ENCODE assay signal across 8 cellular contexts in genomic region chr2:67840460-67841068, GRCh38.
A peak's percentile ranks its signal among the peaks of the same experiment; 100 is the strongest.
DNase-seq lines count a peak whose midpoint lies in the region; ATAC-seq, FAIRE-seq and TF ChIP-seq lines count a peak whose summit lies in the region.

No MANE protein-coding gene starts in this region.

- no peaks in the 10 kb centered on the region for H3K4me1 Mint-ChIP-seq in activated naive CD8-positive, alpha-beta T cell treated with anti-CD3 and anti-CD28 coated beads for 36 hours

- ATAC-seq in HG02885 (IDR thresholded peaks at IDR 0.05; ENCODE audit: poor library complexity, unreplicated experiment) (peak; percentile 93), HG02840 (IDR thresholded peaks at IDR 0.05; ENCODE audit: low FRiP score, unreplicated experiment) (no peak)

- intact Hi-C loops in cardiac septum (cut with DNase I), result loop anchor here (5.0 to 10.0 kb wide), 3 partner anchors 366 to 1408 kb away; no protein-coding TSS in a partner anchor
- intact Hi-C loops in posterior cingulate gyrus (cut with DNase I), result loop anchor here (5.0 kb wide), 1 partner anchor 1418 kb away; no protein-coding TSS in a partner anchor

- TF ChIP-seq POLR2A in GM12892 (IDR thresholded peaks at IDR 0.05; ENCODE audit: low read depth, low read length), result no peak

- no peak for FAIRE-seq in GM12892 (lab: Jason Lieb, UNC)

- no peaks in the 10 kb centered on the region for H3K9me3 Mint-ChIP-seq in activated naive CD8-positive, alpha-beta T cell treated with anti-CD3 and anti-CD28 coated beads for 36 hours

- no peaks in the 10 kb centered on the region for H3K36me3 Mint-ChIP-seq in activated naive CD8-positive, alpha-beta T cell treated with anti-CD3 and anti-CD28 coated beads for 36 hours

- peaks cover 8% of the 10 kb centered on the region for H3K27me3 Mint-ChIP-seq in activated naive CD8-positive, alpha-beta T cell treated with anti-CD3 and anti-CD28 coated beads for 36 hours

- no peak overlapping the region for H3K4me3 Mint-ChIP-seq in activated naive CD8-positive, alpha-beta T cell treated with anti-CD3 and anti-CD28 coated beads for 36 hours

- peak; percentile 72 for DNase-seq in AG08395 (ENCODE audit: low spot score)
- peak; percentile 12 for DNase-seq in GM12892 (ENCODE audit: insufficient read length)
- peak; percentile 71 for DNase-seq in NCI-H2227 (lab: John Stamatoyannopoulos, UW; ENCODE audit: unreplicated experiment)
- peak; percentile 36 for DNase-seq in activated naive CD8-positive, alpha-beta T cell treated with anti-CD3 and anti-CD28 coated beads for 36 hours
- peak; percentile 78 for DNase-seq in cardiac septum (ENCODE audit: low spot score)
- peak; percentile 19 to 93 (median 55) for DNase-seq in posterior cingulate gyrus

- no peak overlapping the region for H3K27ac Mint-ChIP-seq in activated naive CD8-positive, alpha-beta T cell treated with anti-CD3 and anti-CD28 coated beads for 36 hours

Comparison
In these comparisons a context has a peak if more than half of its experiments do, and no peak if none do; other contexts are left out.
1. DNase-seq: peak in every context shown above with its lines; median percentile 78 in cardiac septum; 72 in AG08395; 71 in NCI-H2227; 55 in posterior cingulate gyrus; 36 in activated naive CD8-positive, alpha-beta T cell treated with anti-CD3 and anti-CD28 coated beads for 36 hours; 12 in GM12892.